23 cellular contexts compared by ENCODE assay signal in the genomic region with DNA sequence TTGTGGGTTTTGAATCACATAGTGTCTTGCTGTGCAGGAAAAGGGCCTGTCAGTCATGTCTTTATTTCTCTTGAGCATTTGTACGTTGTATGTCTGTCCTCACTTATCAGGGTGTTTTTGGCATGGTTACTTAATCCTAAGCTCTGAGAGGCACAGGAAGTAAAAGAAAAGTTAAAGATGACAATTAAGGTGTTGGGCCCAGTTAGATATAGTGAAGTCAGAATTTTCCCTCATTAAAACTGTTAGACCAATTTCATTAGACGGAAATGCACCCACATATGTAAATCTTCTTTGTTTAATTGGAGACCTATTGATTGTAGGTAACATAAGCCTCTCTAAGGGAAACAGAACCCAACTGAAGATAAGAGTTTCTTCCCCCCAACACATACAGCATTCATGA.
"Had no signal": no experiment of that assay in that cellular context is flagged by ENCODE, and none has a peak within 500 bp of the region (broad histone marks: within the 10 kb centered on the region; RNA-seq: fewer than 3 reads in every experiment).

No MANE protein-coding gene starts in this region.

- H3K9me3 ChIP-seq: breast epithelium had no signal

- H3K27me3 ChIP-seq: breast epithelium had no signal

- H3K36me3 ChIP-seq: breast epithelium had no signal

- H3K4me1 ChIP-seq: breast epithelium had no signal

- H3K27ac ChIP-seq: breast epithelium, VCaP had no signal

- ATAC-seq: activated T-cell treated with anti-CD3 and anti-CD28 coated beads, Interleukin-2, amount 50 U/mL, for 72 hours; left lobe of liver had no signal

- DNase-seq: activated CD4-positive, alpha-beta T cell treated with anti-CD3 and anti-CD28 coated beads, Interleukin-2, amount 50 U/mL, for 1 hour; activated CD4-positive, CD25-positive, alpha-beta regulatory T cell treated with anti-CD3 and anti-CD28 coated beads, Interleukin-2, amount 50 U/mL, for 72 hours; activated CD8-positive, alpha-beta memory T cell treated with anti-CD3 and anti-CD28 coated beads for 24 hours; activated CD8-positive, alpha-beta memory T cell treated with anti-CD3 and anti-CD28 coated beads, Interleukin-2, amount 50 U/mL, for 48 hours; activated effector memory CD4-positive, alpha-beta T cell treated with anti-CD3 and anti-CD28 coated beads, Interleukin-2, amount 50 U/mL, for 16 hours; activated naive CD4-positive, alpha-beta T cell treated with anti-CD3 and anti-CD28 coated beads, Interleukin-2, amount 50 U/mL, for 16 hours; activated T-cell treated with anti-CD3 and anti-CD28 coated beads, Interleukin-2, amount 50 U/mL, for 72 hours; aorta; effector CD8-positive, alpha-beta T cell; foreskin fibroblast; kidney; mammary epithelial cell; midbrain; nephron progenitor cell; nucleus accumbens; retina; stimulated activated CD4-positive, alpha-beta T cell treated with anti-CD3 and anti-CD28 coated beads, Interleukin-12 subunit alpha, Interleukin-12 subunit beta, amount 100 ng/mL, for 4 hours; stimulated activated CD4-positive, alpha-beta T cell treated with anti-CD3 and anti-CD28 coated beads, Interleukin-1b, Interleukin-23, amount 100 ng/mL, for 48 hours; stimulated activated CD8-positive, alpha-beta memory T cell treated with anti-CD3 and anti-CD28 coated beads, Interleukin-4, amount 100 ng/mL, for 48 hours; stimulated activated naive CD4-positive, alpha-beta T cell treated with Interleukin-2 at 50 U/mL for 16 hours had no signal

- H3K4me3 ChIP-seq: breast epithelium had no signal
